ENCODE assay signal across 10 cellular contexts in the genomic region with DNA sequence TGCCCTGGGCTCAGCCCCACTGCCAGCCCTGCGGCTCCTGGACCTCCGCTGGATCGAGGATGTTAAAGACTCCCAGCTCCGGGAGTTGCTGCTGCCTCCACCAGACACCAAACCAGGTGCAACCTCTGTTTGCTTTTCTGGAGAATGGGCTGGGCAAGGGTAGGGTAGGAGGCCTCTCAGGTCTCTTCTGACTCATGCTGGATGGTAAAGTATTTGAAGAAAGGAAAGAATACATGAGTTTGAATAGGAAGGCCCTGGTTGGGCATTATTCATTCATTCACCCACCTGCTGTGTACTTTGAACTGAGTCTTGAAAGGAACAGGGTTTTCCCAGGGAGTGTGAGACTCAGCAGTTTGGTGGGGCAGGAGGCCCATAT. TPM values are rescaled to one million over a fixed set of nuclear protein-coding genes. Genes with fewer than 3 reads are reported as not detected.
DNase-seq lines count a peak whose midpoint lies in the region; ATAC-seq and TF ChIP-seq lines count a peak whose summit lies in the region.
"Had no signal": no experiment of that assay in that cellular context is flagged by ENCODE, and none has a peak within 500 bp of the region (broad histone marks: within the 10 kb centered on the region; RNA-seq: fewer than 3 reads in every experiment).

No MANE protein-coding gene starts in this region.

- DNase-seq in T-helper 2 cell treated with Interferon-gamma antibody and Interleukin-4, amounts not matched to agents 5 μg/mL and 100 μg/mL, for 36 hours (ENCODE audit: low spot score), result no peak
- DNase-seq in T-helper 2 cell, result no peak
- no peak for DNase-seq in effector memory CD8-positive, alpha-beta T cell
- DNase-seq in psoas muscle, result no peak
- no peak for DNase-seq in NCI-H187 treated with DMSO at 0.1 percent for 48 hours (lab: John Stamatoyannopoulos, UW)
- DNase-seq in stimulated activated CD4-positive, alpha-beta T cell treated with anti-CD3 and anti-CD28 coated beads, Interleukin-2, amount 100 ng/mL, for 24 hours, result no peak
- no peak for DNase-seq in SKM-1 (lab: John Stamatoyannopoulos, UW; ENCODE audit: unreplicated experiment)

- peaks cover 18% of the 10 kb centered on the region for H3K4me1 Mint-ChIP-seq in T-helper 2 cell treated with Interferon-gamma antibody and Interleukin-4, amounts not matched to agents 5 μg/mL and 100 μg/mL, for 36 hours (ENCODE audit: low read depth)
- peaks cover 13 to 17% of the 10 kb centered on the region in 2 donors for H3K4me1 Mint-ChIP-seq in effector memory CD8-positive, alpha-beta T cell (ENCODE audit: low read depth in 2 of 2)

- no peak for ATAC-seq in effector memory CD8-positive, alpha-beta T cell (replicated peaks)
- ATAC-seq in psoas muscle, result no peak

- peaks cover 9% of the 10 kb centered on the region for H3K4me1 ChIP-seq in OCI-LY3 (ENCODE audit: low read length)
- H3K4me1 ChIP-seq in psoas muscle, result peaks cover 11% of the 10 kb centered on the region

- whole genome bisulfite sequencing in psoas muscle, 3 donors, result 86 to 91% (median 87%) methylated on average over 4 of the region's 4 CpGs

- H4K20me1 ChIP-seq in OCI-LY3 (ENCODE audit: insufficient read depth, low read length), result no peaks in the 10 kb centered on the region

- peak overlapping the region; percentile 60 for H3K27ac Mint-ChIP-seq in T-helper 2 cell treated with Interferon-gamma antibody and Interleukin-4, amounts not matched to agents 5 μg/mL and 100 μg/mL, for 36 hours
- peak overlapping the region; percentile 52 to 84 for H3K27ac Mint-ChIP-seq in effector memory CD8-positive, alpha-beta T cell
- H3K27ac Mint-ChIP-seq: neural progenitor cell had no signal

- no peak overlapping the region for H3K27ac ChIP-seq in OCI-LY3 (ENCODE audit: low read length)
- H3K27ac ChIP-seq in psoas muscle, result peak overlapping the region; percentile 67
- H3K27ac ChIP-seq: brain microvascular endothelial cell, neural progenitor cell had no signal

- H3K4me3 ChIP-seq in OCI-LY3 (ENCODE audit: low read length), result peak overlapping the region; percentile 56
- H3K4me3 ChIP-seq in psoas muscle, result no peak overlapping the region
- H3K4me3 ChIP-seq: neural progenitor cell had no signal

- no peaks in the 10 kb centered on the region for H3K79me2 ChIP-seq in OCI-LY3 (ENCODE audit: low read length)

- H3K36me3 ChIP-seq in OCI-LY3 (replicated peaks; ENCODE audit: low read depth, low read length) (peaks cover 14% of the 10 kb centered on the region), psoas muscle (ENCODE audit: insufficient read depth in 1 of 2, low read depth in 1 of 2) (peaks cover 0 to 23% of the 10 kb centered on the region in 2 donors)

- intact Hi-C loops in psoas muscle (cut with DNase I), result no loop called here

- H3K9me3 ChIP-seq in OCI-LY3 (ENCODE audit: insufficient read depth, low read length), result no peaks in the 10 kb centered on the region
- H3K9me3 ChIP-seq in psoas muscle, result no peaks in the 10 kb centered on the region

- no peaks in the 10 kb centered on the region for H3K27me3 ChIP-seq in OCI-LY3 (ENCODE audit: low read depth, low read length)
- H3K27me3 ChIP-seq in psoas muscle (ENCODE audit: insufficient read depth in 3 of 3, low read length in 2 of 3), result no peaks in the 10 kb centered on the region
- H3K27me3 ChIP-seq: brain microvascular endothelial cell, neural progenitor cell had no signal

- no peaks in the 10 kb centered on the region for H3K9me3 Mint-ChIP-seq in T-helper 2 cell treated with Interferon-gamma antibody and Interleukin-4, amounts not matched to agents 5 μg/mL and 100 μg/mL, for 36 hours
- H3K9me3 Mint-ChIP-seq in effector memory CD8-positive, alpha-beta T cell, result no peaks in the 10 kb centered on the region
- H3K9me3 Mint-ChIP-seq: neural progenitor cell had no signal

- H3K27me3 Mint-ChIP-seq in T-helper 2 cell treated with Interferon-gamma antibody and Interleukin-4, amounts not matched to agents 5 μg/mL and 100 μg/mL, for 36 hours (ENCODE audit: low read depth), result no peaks in the 10 kb centered on the region
- no peaks in the 10 kb centered on the region for H3K27me3 Mint-ChIP-seq in effector memory CD8-positive, alpha-beta T cell

- TF ChIP-seq CTCF in OCI-LY3 (IDR thresholded peaks at IDR 0.05; ENCODE audit: low read depth, low read length) (no peak), psoas muscle (IDR thresholded peaks at IDR 0.05) (no peak)

- peaks cover 21% of the 10 kb centered on the region for H3K36me3 Mint-ChIP-seq in T-helper 2 cell treated with Interferon-gamma antibody and Interleukin-4, amounts not matched to agents 5 μg/mL and 100 μg/mL, for 36 hours (ENCODE audit: low read depth)
- H3K36me3 Mint-ChIP-seq in effector memory CD8-positive, alpha-beta T cell (ENCODE audit: insufficient read depth), result peaks cover 4% of the 10 kb centered on the region

- H3K4me2 ChIP-seq in OCI-LY3 (ENCODE audit: low read length), result peak overlapping the region; percentile 63
- H3K4me2 ChIP-seq: neural progenitor cell had no signal

- H3K4me3 Mint-ChIP-seq in T-helper 2 cell treated with Interferon-gamma antibody and Interleukin-4, amounts not matched to agents 5 μg/mL and 100 μg/mL, for 36 hours, result peak overlapping the region; percentile 73
- H3K4me3 Mint-ChIP-seq in effector memory CD8-positive, alpha-beta T cell, result peak overlapping the region; percentile 54 to 55

- peak overlapping the region; percentile 66; the same call in 1 of the 2 replicates for H2AFZ ChIP-seq in OCI-LY3 (ENCODE audit: low read depth, low read length)
- H2AFZ ChIP-seq: neural progenitor cell had no signal

- H3K9ac ChIP-seq in OCI-LY3 (ENCODE audit: low read length), result no peak overlapping the region
- H3K9ac ChIP-seq: neural progenitor cell had no signal

RNA-seq across cellular contexts. Expression of gene ORAI3, which starts 6.5 kb away (rescaled TPM):
- total RNA-seq in psoas muscle, result 1 to 10 TPM; 3.6 to 5.8 (median 5.5) TPM
- polyA plus RNA-seq in psoas muscle, result 1 to 10 TPM; 3.5 to 6.0 (median 4.0) TPM

RNA-seq across cellular contexts. Expression of gene SETD1A, which starts 15.1 kb away (rescaled TPM):
- total RNA-seq in psoas muscle, result 10 to 100 TPM; 13.3 to 19.0 (median 16.2) TPM
- polyA plus RNA-seq in psoas muscle, result 10 to 100 TPM in 1 of 3 donors, 1 to 10 TPM in 2; 7.9 to 15.9 (median 9.4) TPM

RNA-seq across cellular contexts. Expression of gene FBXL19, which starts 19.0 kb away (rescaled TPM):
- total RNA-seq in psoas muscle, result 1 to 10 TPM; 3.4 to 4.2 (median 4.1) TPM
- polyA plus RNA-seq in psoas muscle, result 1 to 10 TPM; 2.8 to 5.4 (median 2.8) TPM

RNA-seq across cellular contexts. Expression of gene HSD3B7, which starts 42.6 kb away (rescaled TPM):
- 10 to 100 TPM in 1 of 4 donors, 1 to 10 TPM in 3; 3.2 to 12.8 (median 5.4) TPM for total RNA-seq in psoas muscle
- 1 to 10 TPM; 3.5 to 4.9 (median 4.1) TPM for polyA plus RNA-seq in psoas muscle

RNA-seq across cellular contexts. Expression of gene CTF1, which starts 46.0 kb away (rescaled TPM):
- total RNA-seq in psoas muscle, result 10 to 100 TPM in 1 of 4 donors, 1 to 10 TPM in 3; 8.5 to 16.6 (median 9.4) TPM
- 1 to 10 TPM; 4.9 to 5.5 (median 5.2) TPM for polyA plus RNA-seq in psoas muscle
